ENCODE assay signal across 23 cellular contexts in genomic region chr12:44694027-44694426, GRCh38.
"Had no signal": no experiment of that assay in that cellular context is flagged by ENCODE, and none has a peak within 500 bp of the region (broad histone marks: within the 10 kb centered on the region; RNA-seq: fewer than 3 reads in every experiment).

No MANE protein-coding gene starts in this region.

- H3K36me3 Mint-ChIP-seq: memory B cell; naive B cell; natural killer cell treated with Interleukin-12 subunit alpha and Interleukin-12 subunit beta and Interleukin-15 and Interleukin-18, amount 100 ng/mL, for 72 hours; stimulated activated naive B cell treated with anti-CD40 and anti-IgM and Interleukin-4, amounts not matched to agents 10 μg/mL and 1 μg/mL and 100 μg/mL, for 72 hours; type B pancreatic cell had no signal

- ATAC-seq: left lobe of liver; natural killer cell treated with Interleukin-12 subunit alpha and Interleukin-12 subunit beta and Interleukin-15 and Interleukin-18, amount 100 ng/mL, for 72 hours; pancreas; right lobe of liver; stimulated activated naive B cell treated with anti-CD40 and anti-IgM and Interleukin-4, amounts not matched to agents 10 μg/mL and 1 μg/mL and 100 μg/mL, for 72 hours had no signal

- H3K4me3 ChIP-seq: dorsolateral prefrontal cortex, lung, pancreas, right lobe of liver, testis, tibial artery had no signal

- H3K27ac ChIP-seq: dorsolateral prefrontal cortex, neutrophil, pancreas, right lobe of liver, testis, tibial artery had no signal

- H3K36me3 ChIP-seq: neutrophil, pancreas, right lobe of liver, tibial artery had no signal

- H3K9me3 Mint-ChIP-seq: type B pancreatic cell had no signal

- H3K9me3 ChIP-seq: neutrophil, pancreas, right lobe of liver, testis, tibial artery had no signal

- H3K27ac Mint-ChIP-seq: memory B cell; naive B cell; natural killer cell treated with Interleukin-12 subunit alpha and Interleukin-12 subunit beta and Interleukin-15 and Interleukin-18, amount 100 ng/mL, for 72 hours; progenitor cell of endocrine pancreas; stimulated activated naive B cell treated with anti-CD40 and anti-IgM and Interleukin-4, amounts not matched to agents 10 μg/mL and 1 μg/mL and 100 μg/mL, for 72 hours; type B pancreatic cell had no signal

- H3K27me3 Mint-ChIP-seq: naive B cell; natural killer cell treated with Interleukin-12 subunit alpha and Interleukin-12 subunit beta and Interleukin-15 and Interleukin-18, amount 100 ng/mL, for 72 hours; progenitor cell of endocrine pancreas; stimulated activated naive B cell treated with anti-CD40 and anti-IgM and Interleukin-4, amounts not matched to agents 10 μg/mL and 1 μg/mL and 100 μg/mL, for 72 hours; type B pancreatic cell had no signal

- H3K27me3 ChIP-seq: dorsolateral prefrontal cortex, neutrophil, pancreas, right lobe of liver, testis, tibial artery had no signal

- H3K4me1 ChIP-seq: pancreas, right lobe of liver, testis, tibial artery had no signal

- DNase-seq: dorsolateral prefrontal cortex; effector CD4-positive, alpha-beta T cell; kidney; naive B cell; pancreas; right lobe of liver; small intestine; stimulated activated CD4-positive, alpha-beta T cell treated with anti-CD3 and anti-CD28 coated beads, Interleukin-15, amount 100 ng/mL, for 24 hours; stimulated activated CD4-positive, alpha-beta T cell treated with anti-CD3 and anti-CD28 coated beads, Interleukin-2, amount 100 ng/mL, for 48 hours; stimulated activated naive B cell treated with anti-CD40 and anti-IgM and Interleukin-4, amounts not matched to agents 10 μg/mL and 1 μg/mL and 100 μg/mL, for 72 hours; substantia nigra; testis; tibial artery had no signal

- FAIRE-seq: colon, frontal cortex, kidney, pancreas, small intestine had no signal

- H3K4me3 Mint-ChIP-seq: memory B cell; naive B cell; natural killer cell treated with Interleukin-12 subunit alpha and Interleukin-12 subunit beta and Interleukin-15 and Interleukin-18, amount 100 ng/mL, for 72 hours; neural crest cell; stimulated activated naive B cell treated with anti-CD40 and anti-IgM and Interleukin-4, amounts not matched to agents 10 μg/mL and 1 μg/mL and 100 μg/mL, for 72 hours; type B pancreatic cell had no signal

- H3K4me1 Mint-ChIP-seq: memory B cell; naive B cell; stimulated activated naive B cell treated with anti-CD40 and anti-IgM and Interleukin-4, amounts not matched to agents 10 μg/mL and 1 μg/mL and 100 μg/mL, for 72 hours had no signal
